ENCODE assay signal across 24 cellular contexts in the genomic region with DNA sequence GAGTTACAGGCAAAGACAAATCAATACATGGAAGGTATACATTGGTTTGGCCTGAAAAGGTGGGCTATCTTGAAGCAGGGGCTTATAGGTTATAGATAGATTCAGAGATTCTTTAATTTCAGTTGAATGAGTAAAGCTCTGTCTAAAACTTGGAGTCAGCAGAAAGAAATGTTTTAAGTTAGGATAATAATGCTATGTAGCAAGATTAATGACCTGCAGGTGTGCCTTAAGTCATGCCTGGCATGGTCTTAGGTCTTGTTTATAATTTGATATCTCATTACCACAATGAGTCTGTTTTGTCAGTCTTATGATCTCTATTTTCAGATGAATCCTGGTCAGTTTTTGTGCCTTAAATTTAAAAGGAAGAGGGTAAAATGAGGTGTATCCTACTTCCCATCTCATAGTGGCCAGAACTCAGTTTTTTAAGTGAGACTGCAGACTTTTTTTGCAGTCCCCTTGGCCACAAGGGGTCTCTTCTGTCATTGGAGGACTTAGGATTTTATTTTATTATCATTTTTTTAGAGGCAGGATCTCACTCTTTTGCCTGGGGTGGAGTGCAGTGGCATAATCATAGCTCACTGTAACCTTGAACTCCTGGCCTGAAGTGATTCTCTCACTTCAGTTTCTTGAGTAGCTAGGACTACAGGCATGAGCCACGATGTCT. TPM values are rescaled to one million over a fixed set of nuclear protein-coding genes. Genes with fewer than 3 reads are reported as not detected.
DNase-seq lines count a peak whose midpoint lies in the region; ATAC-seq, FAIRE-seq and TF ChIP-seq lines count a peak whose summit lies in the region.
"Had no signal": no experiment of that assay in that cellular context is flagged by ENCODE, and none has a peak within 500 bp of the region (broad histone marks: within the 10 kb centered on the region; RNA-seq: fewer than 3 reads in every experiment).

No MANE protein-coding gene starts in this region.

- in situ Hi-C loops in G401 (cut with HindIII; ENCODE audit: low sequenced_read_pairs) (no loop called here), mammary epithelial cell (cut with MboI; ENCODE audit: low sequenced_read_pairs in 2 of 2) (no loop called here)

- dilution Hi-C loops in mammary epithelial cell (cut with HindIII; ENCODE audit: low sequenced_read_pairs) = no loop called here

- H3K36me3 Mint-ChIP-seq in GM23338 (ENCODE audit: low read depth) (no peaks in the 10 kb centered on the region), astrocyte (ENCODE audit: low read depth, unreplicated experiment) (no peaks in the 10 kb centered on the region), neural crest cell (ENCODE audit: low read depth) (no peaks in the 10 kb centered on the region)
- H3K36me3 Mint-ChIP-seq: stimulated activated naive B cell treated with anti-CD40 and anti-IgM and Interleukin-4, amounts not matched to agents 10 μg/mL and 1 μg/mL and 100 μg/mL, for 72 hours had no signal

- no peak overlapping the region for H3K4me3 ChIP-seq in GM23338
- no peak overlapping the region for H3K4me3 ChIP-seq in astrocyte (ENCODE audit: insufficient read depth, low read depth, low read length)
- H3K4me3 ChIP-seq in mammary epithelial cell (replicated peaks in 1 of 3; ENCODE audit: insufficient read depth in 1 of 3, low read depth in 2 of 3, low read length in 3 of 3) = no peak overlapping the region
- H3K4me3 ChIP-seq: ascending aorta, SJCRH30, thoracic aorta had no signal

- intact Hi-C loops in mammary epithelial cell (cut with micrococcal nuclease) = no loop called here

- peaks cover 23% of the 10 kb centered on the region for H3K4me1 ChIP-seq in GM23338 (ENCODE audit: insufficient read depth)
- no peaks in the 10 kb centered on the region for H3K4me1 ChIP-seq in astrocyte (ENCODE audit: insufficient read depth, low read length)
- no peaks in the 10 kb centered on the region for H3K4me1 ChIP-seq in mammary epithelial cell (ENCODE audit: insufficient read depth, low read length)
- H3K4me1 ChIP-seq: ascending aorta, foreskin keratinocyte had no signal

- H3K27ac ChIP-seq in GM23338 (ENCODE audit: low read depth) = no peak overlapping the region
- H3K27ac ChIP-seq in astrocyte (ENCODE audit: low read depth, low read length) = no peak overlapping the region
- H3K27ac ChIP-seq in mammary epithelial cell (ENCODE audit: insufficient read depth, low read depth, low read length) = no peak overlapping the region
- H3K27ac ChIP-seq: ascending aorta, foreskin keratinocyte, SJCRH30, thoracic aorta had no signal

- H2AFZ ChIP-seq in GM23338 (no peak overlapping the region), astrocyte (ENCODE audit: low read depth, low read length) (no peak overlapping the region), mammary epithelial cell (ENCODE audit: low read depth, low read length) (no peak overlapping the region)

- H3K4me1 Mint-ChIP-seq in GM23338 (peaks cover 28% of the 10 kb centered on the region), astrocyte (ENCODE audit: low read depth, unreplicated experiment) (no peaks in the 10 kb centered on the region), neural crest cell (peaks cover 3% of the 10 kb centered on the region)

- DNase-seq in GM23338 (ENCODE audit: low spot score) (peak; percentile 50), NAMALWA (ENCODE audit: low spot score) (peak; percentile 37), astrocyte (ENCODE audit: low read depth) (peak; percentile 73), neural crest cell (ENCODE audit: low read depth, low spot score) (no peak), G401 (ENCODE audit: low spot score) (no peak), mammary epithelial cell (no peak), DMS153 treated with DMSO at 0.1 percent for 48 hours (lab: John Stamatoyannopoulos, UW; ENCODE audit: unreplicated experiment) (no peak)
- DNase-seq: activated naive CD4-positive, alpha-beta T cell treated with anti-CD3 and anti-CD28 coated beads, Interleukin-2, amount 50 U/mL, for 16 hours; activated T-cell treated with anti-CD3 and anti-CD28 coated beads, Interleukin-2, amount 50 U/mL, for 4 hours; COR-L47; cortex of kidney; foreskin keratinocyte; HCEC 1CT; KG1; NCI-H2171; NCI-H526 treated with DMSO at 0.1 percent for 48 hours; stimulated activated naive B cell treated with anti-CD40 and anti-IgM and Interleukin-4, amounts not matched to agents 10 μg/mL and 1 μg/mL and 100 μg/mL, for 72 hours had no signal

- H3K9me3 ChIP-seq in astrocyte (ENCODE audit: insufficient read depth, low read depth, low read length) (no peaks in the 10 kb centered on the region), mammary epithelial cell (replicated peaks; ENCODE audit: insufficient read depth, low read length) (no peaks in the 10 kb centered on the region)
- H3K9me3 ChIP-seq: ascending aorta, SJCRH30, thoracic aorta had no signal

- no peak overlapping the region for H3K27ac Mint-ChIP-seq in GM23338
- H3K27ac Mint-ChIP-seq in astrocyte (ENCODE audit: unreplicated experiment) = no peak overlapping the region
- no peak overlapping the region for H3K27ac Mint-ChIP-seq in neural crest cell (ENCODE audit: unreplicated experiment)

- ATAC-seq in GM23338 (peak; percentile 31; the same call in 2 of the 3 replicates), GM19351 (IDR thresholded peaks at IDR 0.05; ENCODE audit: unreplicated experiment) (no peak)
- ATAC-seq: activated CD4-positive, CD25-positive, alpha-beta regulatory T cell treated with anti-CD3 and anti-CD28 coated beads, Interleukin-2, amount 50 U/mL, for 24 hours; activated T-cell treated with anti-CD3 and anti-CD28 coated beads, Interleukin-2, amount 50 U/mL, for 4 hours; foreskin keratinocyte; stimulated activated naive B cell treated with anti-CD40 and anti-IgM and Interleukin-4, amounts not matched to agents 10 μg/mL and 1 μg/mL and 100 μg/mL, for 72 hours had no signal

- no TSS peak for BruUV-seq in mammary epithelial cell (replicated peaks; lab: Mats Ljungman, UMichigan)

- H3F3A ChIP-seq in GM23338 (replicated peaks; ENCODE audit: low read depth) = no peaks in the 10 kb centered on the region

- H3K79me2 ChIP-seq in GM23338 (replicated peaks; ENCODE audit: insufficient read depth) (no peaks in the 10 kb centered on the region), astrocyte (ENCODE audit: insufficient read depth, low read length) (no peaks in the 10 kb centered on the region), mammary epithelial cell (ENCODE audit: insufficient read depth, low read length) (no peaks in the 10 kb centered on the region)

- H3K4me3 Mint-ChIP-seq in GM23338 = no peak overlapping the region
- no peak overlapping the region for H3K4me3 Mint-ChIP-seq in astrocyte (ENCODE audit: unreplicated experiment)
- no peak overlapping the region for H3K4me3 Mint-ChIP-seq in neural crest cell
- H3K4me3 Mint-ChIP-seq: activated T-cell treated with anti-CD3 and anti-CD28 coated beads, Interleukin-2, amount 50 U/mL, for 4 hours; stimulated activated naive B cell treated with anti-CD40 and anti-IgM and Interleukin-4, amounts not matched to agents 10 μg/mL and 1 μg/mL and 100 μg/mL, for 72 hours had no signal

- no peaks in the 10 kb centered on the region for H3K9me3 Mint-ChIP-seq in GM23338
- H3K9me3 Mint-ChIP-seq in astrocyte (ENCODE audit: unreplicated experiment) = no peaks in the 10 kb centered on the region
- H3K9me3 Mint-ChIP-seq in neural crest cell = no peaks in the 10 kb centered on the region
- H3K9me3 Mint-ChIP-seq: activated T-cell treated with anti-CD3 and anti-CD28 coated beads, Interleukin-2, amount 50 U/mL, for 4 hours; stimulated activated naive B cell treated with anti-CD40 and anti-IgM and Interleukin-4, amounts not matched to agents 10 μg/mL and 1 μg/mL and 100 μg/mL, for 72 hours had no signal

- H4K20me1 ChIP-seq in GM23338 (replicated peaks; ENCODE audit: insufficient read depth) (no peaks in the 10 kb centered on the region), astrocyte (ENCODE audit: insufficient read depth, low read length) (no peaks in the 10 kb centered on the region), mammary epithelial cell (ENCODE audit: insufficient read depth, low read length) (no peaks in the 10 kb centered on the region)

- CTCF ChIA-PET in mammary epithelial cell (lab: Charles Lee; ENCODE audit: low non-redundant PET) = no interaction called here

- H3K9ac ChIP-seq in astrocyte (ENCODE audit: low read length) (no peak overlapping the region), mammary epithelial cell (ENCODE audit: insufficient read depth, low read length) (no peak overlapping the region)

- H3K9me2 ChIP-seq in GM23338 (ENCODE audit: insufficient read depth) = no peaks in the 10 kb centered on the region

- no peaks in the 10 kb centered on the region for H3K36me3 ChIP-seq in GM23338 (ENCODE audit: insufficient read depth)
- H3K36me3 ChIP-seq in astrocyte (ENCODE audit: insufficient read depth, low read length) = no peaks in the 10 kb centered on the region
- H3K36me3 ChIP-seq in mammary epithelial cell (ENCODE audit: insufficient read depth, low read length) = no peaks in the 10 kb centered on the region
- H3K36me3 ChIP-seq: ascending aorta, SJCRH30, thoracic aorta had no signal

- H3K4me2 ChIP-seq in GM23338 (no peak overlapping the region), astrocyte (ENCODE audit: low read length) (no peak overlapping the region), mammary epithelial cell (ENCODE audit: insufficient read depth, low read depth, low read length) (no peak overlapping the region)

- H3K27me3 Mint-ChIP-seq in GM23338 (ENCODE audit: insufficient read depth, low read depth, poor library complexity) (peaks cover 1% of the 10 kb centered on the region), astrocyte (ENCODE audit: low read depth, unreplicated experiment) (no peaks in the 10 kb centered on the region), neural crest cell (ENCODE audit: low read depth) (peaks cover 16% of the 10 kb centered on the region)
- H3K27me3 Mint-ChIP-seq: stimulated activated naive B cell treated with anti-CD40 and anti-IgM and Interleukin-4, amounts not matched to agents 10 μg/mL and 1 μg/mL and 100 μg/mL, for 72 hours had no signal

- TF ChIP-seq CTCF in GM23338 (conservative IDR thresholded peaks at IDR 0.05; ENCODE audit: low read depth in 2 of 2) = peak; percentile 55 to 57
- no peak for TF ChIP-seq CTCF in astrocyte (IDR thresholded peaks at IDR 0.05; ENCODE audit: insufficient read depth, low read depth, low read length)
- peak; percentile 26 for TF ChIP-seq CTCF in neural crest cell (conservative IDR thresholded peaks at IDR 0.05)
- TF ChIP-seq CTCF in mammary epithelial cell (conservative IDR thresholded peaks at IDR 0.05 in 1 of 2, IDR thresholded peaks at IDR 0.05 in 1 of 2; ENCODE audit: extremely low read depth in 1 of 2, insufficient read depth in 1 of 2, low read depth in 1 of 2, low read length in 2 of 2) = no peak

- 38% methylated on average over 1 of the region's 1 CpG for WGBS in mammary epithelial cell (ENCODE audit: low coverage, missing lambda C conversion rate)

- H3K27me3 ChIP-seq in GM23338 (ENCODE audit: insufficient read depth) = no peaks in the 10 kb centered on the region
- no peaks in the 10 kb centered on the region for H3K27me3 ChIP-seq in astrocyte (ENCODE audit: insufficient read depth, low read length)
- no peaks in the 10 kb centered on the region for H3K27me3 ChIP-seq in mammary epithelial cell (ENCODE audit: insufficient read depth, low read length)
- H3K27me3 ChIP-seq: ascending aorta, SJCRH30 had no signal

- no peak for FAIRE-seq in astrocyte (lab: Jason Lieb, UNC)
- FAIRE-seq: endothelial cell of umbilical vein, G401.6 had no signal

RNA-seq across cellular contexts. Expression of gene PGBD2, which starts 21.3 kb away (rescaled TPM):
- total RNA-seq in GM23338 (2014; rRNA removed; shearing (Covaris generic)) = 6.6 and 10.2 TPM in 2 replicates
- 4.8 and 5.7 TPM in 2 replicates for polyA plus RNA-seq in GM23338 (2016; fragmentation: Nextera tagmentation; extraction: Ambion mirVana)
- total RNA-seq in astrocyte = 6.2 and 7.6 TPM in 2 replicates
- 9.7 and 10.8 TPM in 2 replicates for total RNA-seq in neural crest cell
- 5.3 and 10.0 TPM in 2 replicates for total RNA-seq in G401 (2014; rRNA removed; shearing (Covaris generic))
- 1 to 10 TPM; 3.8 to 4.2 TPM for total RNA-seq in mammary epithelial cell
- 3.9 TPM for polyA plus RNA-seq in mammary epithelial cell
- not detected for polyA minus RNA-seq in mammary epithelial cell

RNA-seq across cellular contexts. Expression of gene ZNF692, which starts 25.9 kb away (rescaled TPM):
- total RNA-seq in GM23338 (2014; rRNA removed; shearing (Covaris generic)) = 34.4 and 57.1 TPM in 2 replicates
- 38.3 and 41.2 TPM in 2 replicates for polyA plus RNA-seq in GM23338 (2016; fragmentation: Nextera tagmentation; extraction: Ambion mirVana)
- 39.0 and 41.4 TPM in 2 replicates for total RNA-seq in astrocyte
- 72.5 and 72.8 TPM in 2 replicates for total RNA-seq in neural crest cell
- 7.9 and 12.7 TPM in 2 replicates for total RNA-seq in G401 (2014; rRNA removed; shearing (Covaris generic))
- 10 to 100 TPM in 1 of 2 donors, 1 to 10 TPM in 1; 9.0 to 39.9 TPM for total RNA-seq in mammary epithelial cell
- polyA plus RNA-seq in mammary epithelial cell = 27.9 TPM
- polyA minus RNA-seq in mammary epithelial cell = 21.7 TPM

RNA-seq across cellular contexts. Expression of gene ZNF672, which starts 46.7 kb away (rescaled TPM):
- total RNA-seq in GM23338 (2014; rRNA removed; shearing (Covaris generic)) = 26.3 and 39.7 TPM in 2 replicates
- 9.0 and 10.3 TPM in 2 replicates for polyA plus RNA-seq in GM23338 (2016; fragmentation: Nextera tagmentation; extraction: Ambion mirVana)
- 16.2 and 20.6 TPM in 2 replicates for total RNA-seq in astrocyte
- 44.4 and 46.8 TPM in 2 replicates for total RNA-seq in neural crest cell
- total RNA-seq in G401 (2014; rRNA removed; shearing (Covaris generic)) = 57.1 and 63.1 TPM in 2 replicates
- 10 to 100 TPM; 20.5 to 22.5 TPM for total RNA-seq in mammary epithelial cell
- 21.6 TPM for polyA plus RNA-seq in mammary epithelial cell
- polyA minus RNA-seq in mammary epithelial cell = 27.4 TPM

RNA-seq across cellular contexts. Expression of gene SH3BP5L, which starts 59.0 kb away (rescaled TPM):
- total RNA-seq in GM23338 (2014; rRNA removed; shearing (Covaris generic)) = 16.8 and 26.1 TPM in 2 replicates
- polyA plus RNA-seq in GM23338 (2016; fragmentation: Nextera tagmentation; extraction: Ambion mirVana) = 2.8 and 3.9 TPM in 2 replicates
- 34.9 and 37.7 TPM in 2 replicates for total RNA-seq in astrocyte
- 26.9 and 28.9 TPM in 2 replicates for total RNA-seq in neural crest cell
- 23.1 and 24.6 TPM in 2 replicates for total RNA-seq in G401 (2014; rRNA removed; shearing (Covaris generic))
- 10 to 100 TPM; 22.3 to 30.3 TPM for total RNA-seq in mammary epithelial cell
- polyA plus RNA-seq in mammary epithelial cell = 19.8 TPM
- 38.7 TPM for polyA minus RNA-seq in mammary epithelial cell

Comparison
In these comparisons a context has a peak if more than half of its experiments do, and no peak if none do; other contexts are left out.
1. DNase-seq: peak in GM23338 (single experiment), NAMALWA (single experiment) and astrocyte (single experiment); none in neural crest cell (single experiment), G401 (single experiment), mammary epithelial cell (single experiment) and DMS153 treated with DMSO at 0.1 percent for 48 hours (single experiment).
2. CTCF ChIP-seq: peak in GM23338 (2 of 2) and neural crest cell (single experiment); none in astrocyte (single experiment) and mammary epithelial cell (0 of 2).